ENCODE assay signal across 8 cellular contexts in the genomic region with DNA sequence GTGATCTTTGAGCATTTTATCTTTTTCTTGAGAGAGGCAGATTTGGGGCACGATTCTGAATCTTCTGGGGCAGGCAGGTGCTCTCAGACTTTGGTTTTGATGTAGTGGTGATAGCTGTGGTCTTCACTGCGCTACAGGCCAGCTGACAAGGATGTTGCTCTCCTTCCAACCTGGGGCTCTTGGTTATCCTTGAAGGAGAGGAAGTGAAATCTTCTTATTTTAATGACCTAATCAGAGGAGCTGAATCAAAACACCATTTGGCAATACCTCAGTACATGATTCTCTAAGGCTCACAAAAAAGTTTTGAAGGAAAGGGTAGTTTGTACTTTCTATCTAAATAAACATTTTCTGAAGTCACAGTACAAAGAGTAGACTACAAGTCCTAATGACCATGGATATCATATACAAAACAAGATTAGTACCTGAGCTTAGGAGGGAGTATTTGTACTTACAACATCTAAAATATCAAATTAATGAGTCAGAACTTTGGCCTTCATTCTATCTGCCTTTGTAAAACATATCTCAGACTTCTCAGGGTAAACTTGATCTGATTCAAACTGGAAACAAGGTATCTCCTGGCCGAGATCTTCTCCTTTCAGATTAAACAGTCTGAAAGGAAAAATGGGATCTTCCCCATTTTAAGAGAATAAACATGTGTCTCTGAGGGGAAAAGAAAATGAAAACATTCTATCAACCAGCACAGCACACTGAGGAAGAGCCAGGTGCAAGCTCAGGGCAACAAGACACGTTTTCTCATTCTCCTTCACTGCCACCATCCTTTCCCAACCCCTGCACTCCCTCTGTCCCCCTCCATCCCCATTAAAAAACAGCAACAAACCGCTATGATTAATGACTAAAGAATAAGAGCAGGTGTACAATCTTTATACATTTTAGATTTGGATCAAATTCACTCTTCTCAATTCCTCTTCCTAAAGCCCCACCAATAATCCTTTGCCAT.
DNase-seq lines count a peak whose midpoint lies in the region; ATAC-seq, FAIRE-seq and TF ChIP-seq lines count a peak whose summit lies in the region.

No MANE protein-coding gene starts in this region.

- H3K36me3 ChIP-seq in DOHH2 (ENCODE audit: control insufficient read depth, low read length) (no peaks in the 10 kb centered on the region), RWPE2 (ENCODE audit: low read depth) (no peaks in the 10 kb centered on the region)

- peak overlapping the region; percentile 79 for H3K27ac ChIP-seq in DOHH2 (ENCODE audit: low read depth, low read length)
- H3K27ac ChIP-seq in RWPE2 (ENCODE audit: poor library complexity, severe bottlenecking): peak overlapping the region; percentile 94

- DNase-seq in HCEC 1CT (peak; percentile 75), RWPE2 (ENCODE audit: low spot score) (no peak), NCI-H524 treated with DMSO at 0.1 percent for 48 hours (lab: John Stamatoyannopoulos, UW) (no peak)
- no peak for DNase-seq in activated CD4-positive, alpha-beta T cell treated with anti-CD3 and anti-CD28 coated beads, Interleukin-2, amount 50 U/mL, for 48 hours

- FAIRE-seq in islet of Langerhans (lab: Jason Lieb, UNC): peak; percentile 92

- H3K4me1 ChIP-seq in DOHH2 (ENCODE audit: control insufficient read depth, low read length) (peaks cover 37% of the 10 kb centered on the region), RWPE2 (ENCODE audit: insufficient read depth, poor library complexity, severe bottlenecking) (peaks cover 31% of the 10 kb centered on the region)

- H3K79me2 ChIP-seq in DOHH2 (ENCODE audit: control insufficient read depth, low read length): no peaks in the 10 kb centered on the region

- peaks cover 8% of the 10 kb centered on the region for H3F3A ChIP-seq in DOHH2 (ENCODE audit: control insufficient read depth, insufficient read depth)

- H3K9me3 ChIP-seq in DOHH2 (ENCODE audit: control insufficient read depth, insufficient read depth, low read length) (no peaks in the 10 kb centered on the region), RWPE2 (ENCODE audit: severe bottlenecking) (no peaks in the 10 kb centered on the region)

- no peaks in the 10 kb centered on the region for H3K9me2 ChIP-seq in DOHH2 (replicated peaks; ENCODE audit: control insufficient read depth, low read length)

- no peak for TF ChIP-seq CTCF in DOHH2 (IDR thresholded peaks at IDR 0.05; ENCODE audit: low read depth, low read length, poor library complexity, severe bottlenecking)
- no peak for TF ChIP-seq CTCF in RWPE2 (IDR thresholded peaks at IDR 0.05; ENCODE audit: poor library complexity, severe bottlenecking)

- H4K20me1 ChIP-seq in DOHH2 (ENCODE audit: control insufficient read depth, insufficient read depth, low read depth, low read length): no peaks in the 10 kb centered on the region

- peak; percentile 84 for ATAC-seq in RWPE2 (ENCODE audit: low read depth)
- ATAC-seq in HG03342 (IDR thresholded peaks at IDR 0.05; ENCODE audit: unreplicated experiment): no peak
- ATAC-seq in GM21528 (IDR thresholded peaks at IDR 0.05; ENCODE audit: low FRiP score, unreplicated experiment): no peak

- H3K4me3 ChIP-seq in DOHH2 (ENCODE audit: low read length) (peak overlapping the region; percentile 57), RWPE2 (ENCODE audit: severe bottlenecking) (no peak overlapping the region)

- peak overlapping the region; percentile 84 for H3K4me2 ChIP-seq in DOHH2 (ENCODE audit: low read length)

- H3K27me3 ChIP-seq in DOHH2 (ENCODE audit: control insufficient read depth, low read length) (no peaks in the 10 kb centered on the region), RWPE2 (ENCODE audit: insufficient read depth, poor library complexity, severe bottlenecking) (no peaks in the 10 kb centered on the region)
